Comparison of ENCODE assay signal across 11 cellular contexts in genomic region chr2:114935031-114935430, GRCh38.
"Had no signal": no experiment of that assay in that cellular context is flagged by ENCODE, and none has a peak within 500 bp of the region (broad histone marks: within the 10 kb centered on the region; RNA-seq: fewer than 3 reads in every experiment).

No MANE protein-coding gene starts in this region.

- DNase-seq: GM23248, GOT3, H7, H9, HCEC 1CT, HFFc6 had no signal

- FAIRE-seq: H1, H54 had no signal

- H3K4me3 ChIP-seq: GM23248, GM23338, HAP-1 had no signal

- H3K9ac ChIP-seq: GM23248 had no signal

- H3K4me2 ChIP-seq: GM23338 had no signal

- H2AFZ ChIP-seq: GM23248, GM23338 had no signal

- H3K36me3 ChIP-seq: HAP-1 had no signal

- ATAC-seq: GM23338, HCT116 had no signal

- H3K27ac ChIP-seq: GM23248 had no signal
